Comparison of ENCODE assay signal across 8 cellular contexts in the genomic region with DNA sequence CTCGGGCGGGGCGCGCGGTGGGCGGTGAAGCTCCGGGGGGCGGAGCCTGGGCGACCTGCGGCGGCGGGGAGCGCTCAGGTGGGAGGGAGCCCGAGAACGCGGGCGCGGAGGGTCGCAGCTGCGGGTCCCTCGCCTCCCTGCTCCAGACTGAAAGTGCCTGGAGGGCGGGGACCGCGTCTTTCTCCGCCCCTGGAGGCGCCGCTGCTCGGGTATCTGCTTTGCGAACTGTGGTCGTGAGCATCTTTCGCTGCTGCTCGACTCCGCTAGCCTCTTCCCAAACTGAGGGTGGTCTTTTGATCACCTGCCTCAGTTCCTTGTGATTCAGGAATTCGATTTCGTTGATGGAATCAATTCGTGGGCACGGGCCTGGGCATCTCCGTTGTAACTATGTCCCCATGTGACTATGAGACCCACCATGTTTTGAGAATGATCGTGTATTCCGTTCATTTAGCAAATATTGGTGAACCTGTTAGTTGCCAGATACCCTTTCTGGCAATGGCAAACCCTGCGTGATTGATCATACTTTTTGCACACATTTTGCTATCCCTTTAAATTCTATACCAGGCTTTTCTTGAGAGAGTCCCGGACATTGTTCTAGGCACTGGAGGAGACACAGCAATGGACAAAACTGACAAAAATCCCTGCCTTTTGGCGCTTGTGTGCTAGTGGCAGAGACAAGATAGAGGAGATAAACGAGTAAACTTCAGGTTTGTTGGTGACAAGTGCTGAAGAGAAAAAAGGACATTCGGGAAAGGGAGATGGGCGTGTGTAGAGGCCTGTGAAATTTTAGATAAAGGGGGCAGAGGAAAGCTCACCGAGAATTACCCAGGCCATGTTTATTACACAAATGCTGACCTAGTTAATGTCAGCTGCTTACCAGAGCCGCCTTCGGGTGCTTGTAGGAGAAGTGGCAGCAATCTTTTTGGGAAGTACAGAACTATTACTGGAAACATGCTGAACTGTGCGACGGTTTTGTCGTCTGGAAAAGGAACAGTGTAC. TPM values are rescaled to one million over a fixed set of nuclear protein-coding genes. Genes with fewer than 3 reads are reported as not detected.
DNase-seq lines count a peak whose midpoint lies in the region; TF ChIP-seq lines count a peak whose summit lies in the region.

No MANE protein-coding gene starts in this region.

- CTCF ChIA-PET in HEK293 (lab: Yijun Ruan, JAX): interaction anchor here (0.5 to 1.7 kb wide), 3 partner anchors 10 to 846 kb away, joined by 3 to 8 read pairs (median 3); a partner anchor contains a TSS

- peaks cover 88% of the 10 kb centered on the region for H3K79me2 ChIP-seq in MM.1S (ENCODE audit: low read length)

- H3K4me3 ChIP-seq in GM12865 (ENCODE audit: low read depth, low read length) (peak overlapping the region; percentile 64), HEK293 (ENCODE audit: low read depth, low read length) (peak overlapping the region; percentile 93), MM.1S (ENCODE audit: low read length) (peak overlapping the region; percentile 97), astrocyte of the spinal cord (ENCODE audit: low read depth, low read length) (peak overlapping the region; percentile 84), iPS-15b (ENCODE audit: low read depth, low read length) (peak overlapping the region; percentile 100), skeletal muscle tissue (ENCODE audit: low read length in 3 of 3) (peak overlapping the region; percentile 84 to 100 (median 88))

- DNase-seq in GM12865 (ENCODE audit: low read depth) (peak; percentile 76), MM.1S (peak; percentile 73), T-helper 22 cell (ENCODE audit: low read depth) (peak; percentile 74), astrocyte of the spinal cord (ENCODE audit: low read depth, low spot score) (no peak), retina (no peak)

- peaks cover 8% of the 10 kb centered on the region; the same call in 1 of the 2 replicates for H4K20me1 ChIP-seq in MM.1S (ENCODE audit: insufficient read depth, low read length)

- H3F3A ChIP-seq in MM.1S (ENCODE audit: insufficient read depth, low read length): peaks cover 4% of the 10 kb centered on the region; the same call in 1 of the 2 replicates

- H3K9me3 ChIP-seq in HEK293 (ENCODE audit: control insufficient read depth, insufficient read depth, low read depth, low read length) (no peaks in the 10 kb centered on the region), MM.1S (replicated peaks; ENCODE audit: insufficient read depth, low read length) (no peaks in the 10 kb centered on the region), iPS-15b (ENCODE audit: control insufficient read depth, insufficient read depth, low read length) (no peaks in the 10 kb centered on the region), skeletal muscle tissue (ENCODE audit: control insufficient read depth in 3 of 3, low read length in 3 of 3) (no peaks in the 10 kb centered on the region)

- in situ Hi-C loops in astrocyte of the spinal cord (cut with HindIII; ENCODE audit: low sequenced_read_pairs): no loop called here

- H3K36me3 ChIP-seq in HEK293 (ENCODE audit: control insufficient read depth in 2 of 2, insufficient read depth in 1 of 2, low read length in 2 of 2) (peaks cover 39 to 57% of the 10 kb centered on the region in 2 experiments), MM.1S (replicated peaks; ENCODE audit: insufficient read depth, low read length) (0 out of 2 replicates have a peak, but pooled peaks cover 8% of the 10 kb centered on the region), iPS-15b (ENCODE audit: control insufficient read depth, insufficient read depth, low read length) (peaks cover 4% of the 10 kb centered on the region), skeletal muscle tissue (ENCODE audit: control insufficient read depth in 3 of 3, insufficient read depth in 3 of 3, low read length in 3 of 3) (peaks cover 5 to 16% (median 13%) of the 10 kb centered on the region in 3 donors)

- H3K27me3 ChIP-seq in MM.1S (replicated peaks; ENCODE audit: insufficient read depth, low read length): no peaks in the 10 kb centered on the region
- no peaks in the 10 kb centered on the region for H3K27me3 ChIP-seq in iPS-15b (ENCODE audit: control insufficient read depth, insufficient read depth, low read length)
- H3K27me3 ChIP-seq in skeletal muscle tissue (ENCODE audit: control insufficient read depth in 3 of 3, insufficient read depth in 3 of 3, low read length in 3 of 3): no peaks in the 10 kb centered on the region

- H3K9ac ChIP-seq in MM.1S (ENCODE audit: low read length) (peak overlapping the region; percentile 96; the same call in 1 of the 2 replicates), iPS-15b (ENCODE audit: low read depth, low read length) (peak overlapping the region; percentile 100), skeletal muscle tissue (ENCODE audit: low read depth in 1 of 3, low read length in 3 of 3) (peak overlapping the region; percentile 79 to 97 (median 93))

- peak overlapping the region; percentile 88 for H3K4me2 ChIP-seq in MM.1S (ENCODE audit: low read depth, low read length)

- H3K27ac ChIP-seq in HEK293 (ENCODE audit: extremely low read depth, low read depth, low read length): peak overlapping the region; percentile 96
- H3K27ac ChIP-seq in MM.1S (ENCODE audit: low read length): peak overlapping the region; percentile 95; the same call in 1 of the 2 replicates
- H3K27ac ChIP-seq in skeletal muscle tissue (ENCODE audit: low read depth, low read length): peak overlapping the region; percentile 97

- H3K9me2 ChIP-seq in MM.1S (replicated peaks; ENCODE audit: insufficient read depth, low read length): no peaks in the 10 kb centered on the region

- peaks cover 4% of the 10 kb centered on the region for H3K4me1 ChIP-seq in HEK293 (ENCODE audit: control insufficient read depth, insufficient read depth, low read length)
- H3K4me1 ChIP-seq in MM.1S (ENCODE audit: low read length): peaks cover 37% of the 10 kb centered on the region
- H3K4me1 ChIP-seq in iPS-15b (ENCODE audit: control insufficient read depth, insufficient read depth, low read length): no peaks in the 10 kb centered on the region
- H3K4me1 ChIP-seq in skeletal muscle tissue (ENCODE audit: control insufficient read depth in 3 of 3, insufficient read depth in 3 of 3, low read length in 3 of 3): peaks cover 23 to 39% (median 28%) of the 10 kb centered on the region in 3 donors

- peak overlapping the region; percentile 47 for H2AFZ ChIP-seq in MM.1S (ENCODE audit: low read length)

- POLR2A ChIA-PET in HEK293 (lab: Yijun Ruan, JAX): interaction anchor here (0.6 to 1.7 kb wide), 5 partner anchors 10 to 141 kb away, joined by 3 to 5 read pairs (median 4); a partner anchor contains a TSS

- TF ChIP-seq CTCF in GM12865 (IDR thresholded peaks at IDR 0.05; ENCODE audit: insufficient read depth, low read depth, low read length, missing control alignments) (no peak), HEK293 (tag by site-specific recombination; IDR thresholded peaks at IDR 0.05) (no peak; the same call in 1 of the 2 replicates), MM.1S (IDR thresholded peaks at IDR 0.05; ENCODE audit: low read length) (no peak), astrocyte of the spinal cord (IDR thresholded peaks at IDR 0.05; ENCODE audit: low read depth, low read length) (no peak)

TF ChIP-seq in HEK293, 187 proteins besides CTCF, POLR2A, EP300 and RAD21 (continues in another document):
- TF ChIP-seq ZNF133 (tag by site-specific recombination; IDR thresholded peaks at IDR 0.05) (no peak), ZNF16 (tag by site-specific recombination; IDR thresholded peaks at IDR 0.05; ENCODE audit: low read depth) (no peak), KLF9 (tag by site-specific recombination; IDR thresholded peaks at IDR 0.05; ENCODE audit: low read depth) (peak; percentile 44; the same call in 1 of the 2 replicates), ZNF544 (tag by site-specific recombination; IDR thresholded peaks at IDR 0.05) (no peak), ZNF174 (tag by site-specific recombination; IDR thresholded peaks at IDR 0.05) (no peak), HOXD13 (CRISPR knock-in tag; IDR thresholded peaks at IDR 0.05; ENCODE audit: borderline replicate concordance) (no peak), SP3 (tag by site-specific recombination; IDR thresholded peaks at IDR 0.05) (peak; percentile 17), ZNF843 (tag by site-specific recombination; IDR thresholded peaks at IDR 0.05) (no peak), ZXDB (tag by site-specific recombination; IDR thresholded peaks at IDR 0.05) (no peak), ZNF10 (tag by site-specific recombination; IDR thresholded peaks at IDR 0.05) (no peak), ZNF530 (tag by site-specific recombination; IDR thresholded peaks at IDR 0.05; ENCODE audit: low read depth) (no peak), ZNF248 (tag by site-specific recombination; IDR thresholded peaks at IDR 0.05) (no peak), SP7 (tag by site-specific recombination; IDR thresholded peaks at IDR 0.05) (no peak), YY1 (tag by site-specific recombination; IDR thresholded peaks at IDR 0.05) (0 out of 2 replicates have a peak, but pooled peaks have one; percentile 8)
- TF ChIP-seq, protein P1, sequence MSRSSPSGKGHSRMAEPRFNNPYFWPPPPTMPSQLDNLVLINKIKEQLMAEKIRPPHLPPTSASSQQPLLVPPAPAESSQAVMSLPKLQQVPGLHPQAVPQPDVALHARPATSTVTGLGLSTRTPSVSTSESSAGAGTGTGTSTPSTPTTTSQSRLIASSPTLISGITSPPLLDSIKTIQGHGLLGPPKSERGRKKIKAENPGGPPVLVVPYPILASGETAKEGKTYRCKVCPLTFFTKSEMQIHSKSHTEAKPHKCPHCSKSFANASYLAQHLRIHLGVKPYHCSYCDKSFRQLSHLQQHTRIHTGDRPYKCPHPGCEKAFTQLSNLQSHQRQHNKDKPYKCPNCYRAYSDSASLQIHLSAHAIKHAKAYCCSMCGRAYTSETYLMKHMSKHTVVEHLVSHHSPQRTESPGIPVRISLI (tag by site-specific recombination; IDR thresholded peaks at IDR 0.05): no peak
- TF ChIP-seq, protein P2, sequence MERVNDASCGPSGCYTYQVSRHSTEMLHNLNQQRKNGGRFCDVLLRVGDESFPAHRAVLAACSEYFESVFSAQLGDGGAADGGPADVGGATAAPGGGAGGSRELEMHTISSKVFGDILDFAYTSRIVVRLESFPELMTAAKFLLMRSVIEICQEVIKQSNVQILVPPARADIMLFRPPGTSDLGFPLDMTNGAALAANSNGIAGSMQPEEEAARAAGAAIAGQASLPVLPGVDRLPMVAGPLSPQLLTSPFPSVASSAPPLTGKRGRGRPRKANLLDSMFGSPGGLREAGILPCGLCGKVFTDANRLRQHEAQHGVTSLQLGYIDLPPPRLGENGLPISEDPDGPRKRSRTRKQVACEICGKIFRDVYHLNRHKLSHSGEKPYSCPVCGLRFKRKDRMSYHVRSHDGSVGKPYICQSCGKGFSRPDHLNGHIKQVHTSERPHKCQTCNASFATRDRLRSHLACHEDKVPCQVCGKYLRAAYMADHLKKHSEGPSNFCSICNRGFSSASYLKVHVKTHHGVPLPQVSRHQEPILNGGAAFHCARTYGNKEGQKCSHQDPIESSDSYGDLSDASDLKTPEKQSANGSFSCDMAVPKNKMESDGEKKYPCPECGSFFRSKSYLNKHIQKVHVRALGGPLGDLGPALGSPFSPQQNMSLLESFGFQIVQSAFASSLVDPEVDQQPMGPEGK (tag by site-specific recombination; IDR thresholded peaks at IDR 0.05): peak; percentile 14; the same call in 1 of the 2 replicates

RNA-seq across cellular contexts. Expression of a gene that starts 0.9 kb away (rescaled TPM):
- total RNA-seq in skeletal muscle tissue: 24.0 TPM

RNA-seq across cellular contexts. Expression of a gene that starts 1.4 kb away (rescaled TPM):
- total RNA-seq in skeletal muscle tissue: 34.4 TPM

Comparison
In these comparisons a context has a peak if more than half of its experiments do, and no peak if none do; other contexts are left out.
1. DNase-seq: peak in GM12865 (single experiment), MM.1S (single experiment) and T-helper 22 cell (single experiment); none in astrocyte of the spinal cord (single experiment) and retina (single experiment).
2. Peak in every context shown above with its lines, with median percentiles within 50 percentile points of each other: H3K4me3 ChIP-seq, H3K27ac ChIP-seq and H3K9ac ChIP-seq.